In genomic region chr19:16252459-16253205, GRCh38 we compare ENCODE assay signal across 17 cellular contexts. TPM values are rescaled to one million over a fixed set of nuclear protein-coding genes. Genes with fewer than 3 reads are reported as not detected.
A peak's percentile ranks its signal among the peaks of the same experiment; 100 is the strongest.
DNase-seq lines count a peak whose midpoint lies in the region; ATAC-seq and TF ChIP-seq lines count a peak whose summit lies in the region.
"Had no signal": no experiment of that assay in that cellular context is flagged by ENCODE, and none has a peak within 500 bp of the region (broad histone marks: within the 10 kb centered on the region; RNA-seq: fewer than 3 reads in every experiment).

No MANE protein-coding gene starts in this region.

- H4K20me1 ChIP-seq in Karpas-422 (ENCODE audit: insufficient read depth, low read depth, low read length): no peaks in the 10 kb centered on the region

- no peaks in the 10 kb centered on the region for H3K27me3 ChIP-seq in Karpas-422 (ENCODE audit: low read length)
- no peaks in the 10 kb centered on the region for H3K27me3 ChIP-seq in naive thymus-derived CD4-positive, alpha-beta T cell (ENCODE audit: control insufficient read depth in 2 of 2, insufficient read depth in 2 of 2, low read length in 2 of 2)
- H3K27me3 ChIP-seq: SJSA1 had no signal

- peaks cover 0 to 3% (median 0%) of the 10 kb centered on the region in 5 donors for H3K27me3 Mint-ChIP-seq in naive thymus-derived CD4-positive, alpha-beta T cell

- H3K4me3 Mint-ChIP-seq in naive thymus-derived CD4-positive, alpha-beta T cell: no peak overlapping the region

- no peaks in the 10 kb centered on the region for H3K9me2 ChIP-seq in Karpas-422 (replicated peaks; ENCODE audit: insufficient read depth, low read length)

- H3K27ac ChIP-seq in C4-2B (peak overlapping the region; percentile 66; the same call in 1 of the 2 replicates), Karpas-422 (ENCODE audit: low read length) (no peak overlapping the region)
- no peak overlapping the region for H3K27ac ChIP-seq in naive thymus-derived CD4-positive, alpha-beta T cell (ENCODE audit: low read depth, low read length)
- H3K27ac ChIP-seq: SJSA1 had no signal

- H3K9ac ChIP-seq in Karpas-422 (ENCODE audit: low read length): no peak overlapping the region

- H3K4me2 ChIP-seq in Karpas-422 (ENCODE audit: low read depth, low read length, poor library complexity, severe bottlenecking): no peak overlapping the region

- TF ChIP-seq CTCF in C4-2B (conservative IDR thresholded peaks at IDR 0.05): no peak

- H3K36me3 Mint-ChIP-seq in naive thymus-derived CD4-positive, alpha-beta T cell: peaks cover 0 to 3% (median 0%) of the 10 kb centered on the region in 5 donors

- H3K4me1 ChIP-seq in Karpas-422 (ENCODE audit: low read length): peaks cover 8% of the 10 kb centered on the region
- H3K4me1 ChIP-seq in naive thymus-derived CD4-positive, alpha-beta T cell (ENCODE audit: control insufficient read depth in 2 of 2, insufficient read depth in 2 of 2, low read length in 2 of 2): peaks cover 10 to 19% of the 10 kb centered on the region in 2 donors
- H3K4me1 ChIP-seq: SJSA1 had no signal

- peaks cover 4 to 23% (median 15%) of the 10 kb centered on the region in 7 donors for H3K4me1 Mint-ChIP-seq in naive thymus-derived CD4-positive, alpha-beta T cell

- intact Hi-C loops in naive thymus-derived CD4-positive, alpha-beta T cell (cut with micrococcal nuclease): no loop called here

- POLR2A ChIA-PET in naive thymus-derived CD4-positive, alpha-beta T cell (lab: Charles Lee): no interaction called here

- H3K36me3 ChIP-seq in Karpas-422 (ENCODE audit: insufficient read depth, low read length): no peaks in the 10 kb centered on the region
- H3K36me3 ChIP-seq in naive thymus-derived CD4-positive, alpha-beta T cell (ENCODE audit: control insufficient read depth in 2 of 3, insufficient read depth in 3 of 3, low read length in 3 of 3): no peaks in the 10 kb centered on the region
- H3K36me3 ChIP-seq: SJSA1 had no signal

- ATAC-seq in naive thymus-derived CD4-positive, alpha-beta T cell: peak; percentile 52
- ATAC-seq in GM18858 (IDR thresholded peaks at IDR 0.05; ENCODE audit: unreplicated experiment): no peak
- ATAC-seq in HG02759 (IDR thresholded peaks at IDR 0.05; ENCODE audit: unreplicated experiment): no peak

- H3K27ac Mint-ChIP-seq in naive thymus-derived CD4-positive, alpha-beta T cell: peak overlapping the region in 3 of 9 donors; percentile 16 to 34 (median 27)

- no peak overlapping the region for H3K4me3 ChIP-seq in Karpas-422 (ENCODE audit: low read length)
- no peak overlapping the region for H3K4me3 ChIP-seq in naive thymus-derived CD4-positive, alpha-beta T cell (ENCODE audit: low read length)
- H3K4me3 ChIP-seq: SJSA1 had no signal

- DNase-seq in Karpas-422 (peak; percentile 58), globus pallidus (ENCODE audit: low spot score) (peak; percentile 43), NCI-H128 (lab: John Stamatoyannopoulos, UW; ENCODE audit: unreplicated experiment) (no peak)
- DNase-seq in naive thymus-derived CD4-positive, alpha-beta T cell: no peak
- no peak for DNase-seq in stimulated activated CD4-positive, alpha-beta T cell treated with anti-CD3 and anti-CD28 coated beads, Interleukin-15, amount 100 ng/mL, for 24 hours
- DNase-seq: activated CD4-positive, CD25-positive, alpha-beta regulatory T cell; activated T-cell treated with anti-CD3 and anti-CD28 coated beads, Interleukin-2, amount 50 U/mL, for 1 hour; DND-41; erythroblast; KG1; mesendoderm; stimulated activated CD4-positive, alpha-beta T cell treated with anti-CD3 and anti-CD28 coated beads, Interleukin-12 subunit alpha, Interleukin-12 subunit beta, amount 100 ng/mL, for 4 hours; trophoblast cell had no signal

- no peaks in the 10 kb centered on the region for H3K79me2 ChIP-seq in Karpas-422 (ENCODE audit: low read length)

- H2AFZ ChIP-seq in Karpas-422 (ENCODE audit: low read length): no peak overlapping the region

- CTCF ChIA-PET in naive thymus-derived CD4-positive, alpha-beta T cell (lab: Charles Lee): interaction anchor here (1.5 to 2.1 kb wide), 2 partner anchors 130 to 134 kb away, joined by 3 to 11 read pairs; no protein-coding TSS in a partner anchor

- H3K9me3 ChIP-seq in Karpas-422 (ENCODE audit: low read length): no peaks in the 10 kb centered on the region
- H3K9me3 ChIP-seq in naive thymus-derived CD4-positive, alpha-beta T cell (ENCODE audit: control insufficient read depth in 2 of 3, low read length in 3 of 3): no peaks in the 10 kb centered on the region
- H3K9me3 ChIP-seq: SJSA1 had no signal

- peaks cover 0 to 4% (median 0%) of the 10 kb centered on the region in 11 donors for H3K9me3 Mint-ChIP-seq in naive thymus-derived CD4-positive, alpha-beta T cell

RNA-seq across cellular contexts. Expression of gene AP1M1, which starts 54.9 kb away (rescaled TPM):
- total RNA-seq in Karpas-422 (2014; rRNA removed; shearing (Covaris generic); ENCODE audit: low replicate concordance): 43.3 and 68.5 TPM in 2 replicates
- 100 to 1,000 TPM in 4 of 5 experiments, 10 to 100 TPM in 1; 94.9 to 149 (median 125) TPM for total RNA-seq in naive thymus-derived CD4-positive, alpha-beta T cell
- polyA plus RNA-seq in naive thymus-derived CD4-positive, alpha-beta T cell: 100 to 1,000 TPM; 134 to 169 TPM

Comparison
In these comparisons a context has a peak if more than half of its experiments do, and no peak if none do; other contexts are left out.
1. DNase-seq: peak in Karpas-422 (single experiment) and globus pallidus (single experiment); none in naive thymus-derived CD4-positive, alpha-beta T cell (0 of 9), stimulated activated CD4-positive, alpha-beta T cell treated with anti-CD3 and anti-CD28 coated beads, Interleukin-15, amount 100 ng/mL, for 24 hours (single experiment) and NCI-H128 (single experiment).